Comparison of ENCODE assay signal across 8 cellular contexts in the genomic region with DNA sequence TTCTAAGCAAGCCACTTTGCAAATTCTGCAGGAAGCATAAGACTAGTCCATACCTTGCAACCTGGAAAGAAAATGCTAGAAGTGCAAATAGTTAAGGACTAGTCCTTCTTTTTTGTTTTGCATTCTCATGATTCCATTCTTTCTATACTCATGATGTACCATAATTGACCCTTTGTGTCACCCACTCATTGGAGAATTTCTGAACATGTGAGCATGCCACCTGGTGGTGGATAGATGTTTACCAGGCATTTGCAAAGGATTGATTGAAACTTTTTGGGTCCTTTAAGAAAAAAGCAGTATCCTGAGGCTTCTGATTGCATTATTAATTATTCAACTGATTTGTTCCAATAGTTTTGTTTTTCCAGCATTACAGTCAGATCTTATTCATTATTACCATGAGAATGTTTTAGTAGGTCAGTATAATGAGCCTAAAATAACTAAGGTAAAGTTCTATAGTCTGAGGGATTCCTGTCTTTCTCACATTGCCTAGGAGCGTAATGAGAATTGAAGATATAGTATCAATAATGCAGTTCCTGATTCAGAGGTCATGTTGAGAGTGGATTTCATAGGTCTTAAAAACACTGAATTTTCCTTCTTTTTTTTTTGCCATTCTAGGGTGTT. TPM values are rescaled to one million over a fixed set of nuclear protein-coding genes. Genes with fewer than 3 reads are reported as not detected.
DNase-seq lines count a peak whose midpoint lies in the region; TF ChIP-seq lines count a peak whose summit lies in the region.

No MANE protein-coding gene starts in this region.

- CTCF ChIA-PET in AG04450 (lab: Charles Lee) = interaction anchor here (0.7 to 1.4 kb wide), 7 partner anchors 17 to 1583 kb away, joined by 3 to 5 read pairs (median 4); no protein-coding TSS in a partner anchor

- WGBS in testis, 2 donors = 93 to 98% methylated on average over 1 of the region's 1 CpG

- TF ChIP-seq POLR2A in testis (IDR thresholded peaks at IDR 0.05) = no peak

- in situ Hi-C loops in HAP-1 (cut with MboI; ENCODE audit: low sequenced_read_pairs) = no loop called here

- POLR2A ChIA-PET in AG04450 (lab: Yijun Ruan, JAX) = no interaction called here

- H3K27ac ChIP-seq in AG04450 (ENCODE audit: low read depth, low read length) (no peak overlapping the region), testis (no peak overlapping the region)

- TF ChIP-seq CTCF in AG04450 (IDR thresholded peaks at IDR 0.05; ENCODE audit: low read depth, low read length) (peak; percentile 81), testis (IDR thresholded peaks at IDR 0.05) (peak; percentile 49 to 75 (median 64))

- H3K27me3 ChIP-seq in AG04450 (ENCODE audit: control insufficient read depth, insufficient read depth, low read length) (no peaks in the 10 kb centered on the region), HAP-1 (ENCODE audit: low read depth) (no peaks in the 10 kb centered on the region), adipocyte (replicated peaks; ENCODE audit: control insufficient read depth, insufficient read depth, low read length) (no peaks in the 10 kb centered on the region), testis (no peaks in the 10 kb centered on the region)

- H3K4me3 ChIP-seq in AG04450 (ENCODE audit: low read depth, low read length) (no peak overlapping the region), HAP-1 (no peak overlapping the region), adipocyte (ENCODE audit: low read length) (no peak overlapping the region), testis (no peak overlapping the region)

- no peaks in the 10 kb centered on the region for H3K9me3 ChIP-seq in AG04450 (ENCODE audit: control insufficient read depth, insufficient read depth, low read length)
- H3K9me3 ChIP-seq in HAP-1 = no peaks in the 10 kb centered on the region
- no peaks in the 10 kb centered on the region for H3K9me3 ChIP-seq in adipocyte (ENCODE audit: control insufficient read depth, low read length)
- no peaks in the 10 kb centered on the region for H3K9me3 ChIP-seq in testis

- H3K36me3 ChIP-seq in HAP-1 (replicated peaks) (no peaks in the 10 kb centered on the region), adipocyte (ENCODE audit: control insufficient read depth, insufficient read depth, low read length, severe bottlenecking) (no peaks in the 10 kb centered on the region), testis (ENCODE audit: low read depth, missing control alignments) (no peaks in the 10 kb centered on the region)

- no peak for DNase-seq in AG04450 (ENCODE audit: low read depth, low spot score)
- DNase-seq in EH (ENCODE audit: low read depth) = peak; percentile 35
- DNase-seq in HAP-1 (ENCODE audit: low spot score in 2 of 2) = peak; percentile 51 to 60
- DNase-seq in NAMALWA (ENCODE audit: low spot score) = peak; percentile 77
- DNase-seq in adipocyte (ENCODE audit: low read depth) = peak; percentile 79
- peak; percentile 36 for DNase-seq in iris pigment epithelial cell (ENCODE audit: low read depth)
- peak; percentile 46 for DNase-seq in testis
- DNase-seq in HPDE6-E6E7 (ENCODE audit: extremely low spot score) = no peak

- intact Hi-C loops in testis (cut with DNase I; ENCODE audit: low total_unique reads) = loop anchor here (5.0 kb wide), 1 partner anchor 179 kb away; no protein-coding TSS in a partner anchor

- no peak overlapping the region for H3K9ac ChIP-seq in adipocyte (ENCODE audit: low read length)

- H3K4me1 ChIP-seq in HAP-1 (no peaks in the 10 kb centered on the region), adipocyte (ENCODE audit: control insufficient read depth, insufficient read depth, low read length) (no peaks in the 10 kb centered on the region), testis (no peaks in the 10 kb centered on the region)

RNA-seq across cellular contexts. Expression of gene DIPK2A, which starts 20.2 kb away (rescaled TPM):
- polyA plus RNA-seq in AG04450 (2011; rRNA removed) (8.9 and 13.1 TPM in 2 replicates), testis (ENCODE audit: insufficient read depth, low read depth, low replicate concordance) (12.4 TPM)
- 10.2 and 16.2 TPM in 2 replicates for polyA minus RNA-seq in AG04450 (2011; rRNA and poly(A)+ RNA removed)
- 10 to 100 TPM; 71.3 to 85.0 TPM for total RNA-seq in testis

Comparison
In these comparisons a context has a peak if more than half of its experiments do, and no peak if none do; other contexts are left out.
1. DNase-seq: peak in EH (single experiment), HAP-1 (2 of 2), NAMALWA (single experiment), adipocyte (single experiment), iris pigment epithelial cell (single experiment) and testis (single experiment); none in AG04450 (single experiment) and HPDE6-E6E7 (single experiment).